8 cellular contexts compared by ENCODE assay signal in genomic region chr1:85276290-85277026, GRCh38. TPM values are rescaled to one million over a fixed set of nuclear protein-coding genes. Genes with fewer than 3 reads are reported as not detected.
DNase-seq lines count a peak whose midpoint lies in the region; ATAC-seq, FAIRE-seq and TF ChIP-seq lines count a peak whose summit lies in the region.

Gene BCL10, minus strand, starts transcription at chr1:85276632. Its CDS starts 280 bp downstream, at chr1:85276352.

- peak within 1 kb of the TSS; percentile 95 for H3K9ac ChIP-seq in OCI-LY3 (ENCODE audit: low read length)

- H3K36me3 ChIP-seq in OCI-LY3 (replicated peaks; ENCODE audit: low read depth, low read length) = peaks cover 29% of the 10 kb centered on the region
- H3K36me3 ChIP-seq in mesodermal cell (ENCODE audit: control insufficient read depth, insufficient read depth, low read length) = peaks cover 15% of the 10 kb centered on the region

- no peak for TF ChIP-seq CTCF in OCI-LY3 (IDR thresholded peaks at IDR 0.05; ENCODE audit: low read depth, low read length)

- H3K4me2 ChIP-seq in OCI-LY3 (ENCODE audit: low read length) = peak within 1 kb of the TSS; percentile 95

- DNase-seq in D341Med (ENCODE audit: low spot score) = peak; percentile 97
- DNase-seq in HuH-7 (ENCODE audit: low spot score) = peak; percentile 90
- DNase-seq in activated CD8-positive, alpha-beta memory T cell treated with anti-CD3 and anti-CD28 coated beads, Interleukin-2, amount 50 U/mL, for 48 hours = peak; percentile 96
- peak; percentile 93 to 96 for DNase-seq in stimulated activated CD8-positive, alpha-beta memory T cell treated with anti-CD3 and anti-CD28 coated beads, Interleukin-15, amount 100 ng/mL, for 4 hours (ENCODE audit: low read depth in 2 of 2)

- H3K27ac ChIP-seq in OCI-LY3 (ENCODE audit: low read length) (peak within 1 kb of the TSS; percentile 90), mesodermal cell (ENCODE audit: low read depth, low read length, severe bottlenecking) (peak within 1 kb of the TSS; percentile 95)

- WGBS in mesodermal cell (ENCODE audit: insufficient coverage in 2 of 2), 2 experiments = 0 to 1% methylated on average over 45 to 54 of the region's 72 CpGs

- peak within 1 kb of the TSS; percentile 75; the same call in 1 of the 2 replicates for H2AFZ ChIP-seq in OCI-LY3 (ENCODE audit: low read depth, low read length)

- H3K4me1 ChIP-seq in OCI-LY3 (ENCODE audit: low read length) (peaks cover 31% of the 10 kb centered on the region), mesodermal cell (ENCODE audit: control insufficient read depth, insufficient read depth, low read length, poor library complexity, severe bottlenecking) (peaks cover 4% of the 10 kb centered on the region)

- peaks cover 34% of the 10 kb centered on the region for H4K20me1 ChIP-seq in OCI-LY3 (ENCODE audit: insufficient read depth, low read length)

- H3K9me3 ChIP-seq in OCI-LY3 (ENCODE audit: insufficient read depth, low read length) = no peaks in the 10 kb centered on the region
- peaks cover 7% of the 10 kb centered on the region for H3K9me3 ChIP-seq in mesodermal cell (ENCODE audit: control insufficient read depth, low read length)

- H3K79me2 ChIP-seq in OCI-LY3 (ENCODE audit: low read length) = peaks cover 45% of the 10 kb centered on the region

- no peaks in the 10 kb centered on the region for H3K27me3 ChIP-seq in OCI-LY3 (ENCODE audit: low read depth, low read length)

- peak; percentile 98 for ATAC-seq in GM21515 (IDR thresholded peaks at IDR 0.05; ENCODE audit: unreplicated experiment)

- peak within 1 kb of the TSS; percentile 86 for H3K4me3 ChIP-seq in OCI-LY3 (ENCODE audit: low read length)
- peak within 1 kb of the TSS; percentile 86 for H3K4me3 ChIP-seq in mesodermal cell (ENCODE audit: extremely low read depth, insufficient read depth, low read length, poor library complexity, severe bottlenecking)

- FAIRE-seq in endometrium (lab: Jason Lieb, UNC) = peak; percentile 90

RNA-seq across cellular contexts. Expression of gene BCL10, which starts in this region (rescaled TPM):
- polyA plus RNA-seq in mesodermal cell (2013, experiment 1 of 2) = 21.2 TPM
- polyA plus RNA-seq in mesodermal cell (2013, experiment 2 of 2) = 22.0 TPM

Comparison
In these comparisons a context has a peak if more than half of its experiments do, and no peak if none do; other contexts are left out.
1. Peak in every context shown above with its lines: DNase-seq, ATAC-seq, H3K4me3 ChIP-seq and H3K27ac ChIP-seq.